ENCODE assay signal across 14 cellular contexts in genomic region chr17:4898351-4898750, GRCh38. TPM values are rescaled to one million over a fixed set of nuclear protein-coding genes. Genes with fewer than 3 reads are reported as not detected.
DNase-seq lines count a peak whose midpoint lies in the region; ATAC-seq and TF ChIP-seq lines count a peak whose summit lies in the region.
"Had no signal": no experiment of that assay in that cellular context is flagged by ENCODE, and none has a peak within 500 bp of the region (broad histone marks: within the 10 kb centered on the region; RNA-seq: fewer than 3 reads in every experiment).

No MANE protein-coding gene starts in this region.

- no peak overlapping the region for H3K27ac ChIP-seq in CD8-positive, alpha-beta T cell (ENCODE audit: low read depth, low read length)
- H3K27ac ChIP-seq in HUES48 (ENCODE audit: low read depth, low read length), result no peak overlapping the region
- no peak overlapping the region for H3K27ac ChIP-seq in neuronal stem cell (replicated peaks; ENCODE audit: low read length)
- H3K27ac ChIP-seq: adrenal gland, gastrocnemius medialis, left ventricle myocardium inferior had no signal

- H3K4me3 ChIP-seq in CD8-positive, alpha-beta T cell (ENCODE audit: low read depth, low read length), result peak overlapping the region; percentile 75
- H3K4me3 ChIP-seq in HUES48 (ENCODE audit: low read depth, low read length) (0 out of 2 replicates have a peak overlapping the region, but pooled peaks have one; percentile 65), neuronal stem cell (ENCODE audit: low read length in 2 of 2) (no peak overlapping the region)

- H3K14ac ChIP-seq in neuronal stem cell (ENCODE audit: low read length), result no peak overlapping the region

- intact Hi-C loops in CD8-positive, alpha-beta T cell (cut with DNase I, micrococcal nuclease), result no loop called here

- H3K27ac Mint-ChIP-seq in CD8-positive, alpha-beta T cell, result no peak overlapping the region

- H3K4me2 ChIP-seq in neuronal stem cell (ENCODE audit: insufficient read depth, low read length, poor library complexity, severe bottlenecking), result no peak overlapping the region

- no peaks in the 10 kb centered on the region for H3K27me3 Mint-ChIP-seq in CD8-positive, alpha-beta T cell (ENCODE audit: low read depth)

- no peak overlapping the region for H2AK5ac ChIP-seq in neuronal stem cell (ENCODE audit: low read depth, low read length)

- H4K91ac ChIP-seq in neuronal stem cell (ENCODE audit: low read depth, low read length, poor library complexity), result no peak overlapping the region

- H3K18ac ChIP-seq in neuronal stem cell (ENCODE audit: low read length), result no peak overlapping the region

- peaks cover 42% of the 10 kb centered on the region for H3K36me3 Mint-ChIP-seq in CD8-positive, alpha-beta T cell

- WGBS in neuronal stem cell (ENCODE audit: extremely low coverage in 2 of 2, insufficient read length in 2 of 2, insufficient replicate concordance in 1 of 2), 2 donors, result no CpG with 5 or more reads among the region's 8 CpGs

- peak overlapping the region; percentile 47 for H2BK120ac ChIP-seq in neuronal stem cell (ENCODE audit: low read depth, low read length)

- no peak overlapping the region for H2BK12ac ChIP-seq in neuronal stem cell (ENCODE audit: low read length)

- no peaks in the 10 kb centered on the region for H3K9me3 ChIP-seq in CD8-positive, alpha-beta T cell (ENCODE audit: low read length)
- H3K9me3 ChIP-seq in HUES48 (ENCODE audit: control insufficient read depth, insufficient read depth, low read length) (no peaks in the 10 kb centered on the region), neuronal stem cell (replicated peaks in 1 of 2; ENCODE audit: control insufficient read depth in 2 of 2, insufficient read depth in 1 of 2, low read depth in 1 of 2, low read length in 2 of 2) (no peaks in the 10 kb centered on the region)
- H3K9me3 ChIP-seq: adrenal gland, gastrocnemius medialis, left ventricle myocardium inferior had no signal

- no peak overlapping the region for H4K8ac ChIP-seq in neuronal stem cell (ENCODE audit: low read depth, low read length)

- peaks cover 19% of the 10 kb centered on the region for H3K36me3 ChIP-seq in CD8-positive, alpha-beta T cell (ENCODE audit: insufficient read depth, low read length)
- H3K36me3 ChIP-seq in HUES48 (ENCODE audit: control insufficient read depth, insufficient read depth, low read length) (peaks cover 39% of the 10 kb centered on the region), neuronal stem cell (replicated peaks in 1 of 2; ENCODE audit: control insufficient read depth in 2 of 2, insufficient read depth in 2 of 2, low read length in 2 of 2) (peaks cover 30 to 62% of the 10 kb centered on the region in 2 donors)

- POLR2A ChIA-PET in CD8-positive, alpha-beta T cell (lab: Charles Lee), result interaction anchor here (1.1 to 3.4 kb wide), 3 partner anchors 41 to 188 kb away, joined by 3 to 24 read pairs (median 8); partner anchors contain the start of genes ARRB2, PFN1 and SLC25A11

- CTCF ChIA-PET in CD8-positive, alpha-beta T cell (lab: Charles Lee), result interaction anchor here (0.6 to 2.7 kb wide), 5 partner anchors 9 to 336 kb away, joined by 3 to 11 read pairs (median 5); partner anchors contain the start of genes ARRB2 and PFN1

- H3K4me3 Mint-ChIP-seq in CD8-positive, alpha-beta T cell, result peak overlapping the region; percentile 94

- no peak for DNase-seq in CD8-positive, alpha-beta T cell
- DNase-seq in ecto neural progenitor cell (ENCODE audit: low spot score), result peak; percentile 45
- DNase-seq in neuronal stem cell (ENCODE audit: low spot score), result no peak
- no peak for DNase-seq in NCI-H345 (lab: John Stamatoyannopoulos, UW)
- no peak for DNase-seq in NOMO-1 (lab: John Stamatoyannopoulos, UW; ENCODE audit: unreplicated experiment in 2 of 2)
- DNase-seq: adrenal gland, gastrocnemius medialis, left ventricle myocardium inferior, NCI-H1694, SIG-M5 had no signal

- peaks cover 32% of the 10 kb centered on the region for H3K4me1 Mint-ChIP-seq in CD8-positive, alpha-beta T cell (ENCODE audit: low read depth)

- no peak for ATAC-seq in CD8-positive, alpha-beta T cell
- no peak for ATAC-seq in GM19452 (IDR thresholded peaks at IDR 0.05; ENCODE audit: unreplicated experiment)
- ATAC-seq: gastrocnemius medialis had no signal

- H3K27me3 ChIP-seq in CD8-positive, alpha-beta T cell (ENCODE audit: insufficient read depth, low read length), result no peaks in the 10 kb centered on the region
- H3K27me3 ChIP-seq in HUES48 (ENCODE audit: control insufficient read depth, insufficient read depth, low read length), result no peaks in the 10 kb centered on the region
- peaks cover 0 to 3% (median 0%) of the 10 kb centered on the region in 3 experiments for H3K27me3 ChIP-seq in neuronal stem cell (ENCODE audit: control insufficient read depth in 3 of 3, insufficient read depth in 3 of 3, low read depth in 1 of 3, low read length in 3 of 3)
- H3K27me3 ChIP-seq: adrenal gland had no signal

- H2AFZ ChIP-seq in neuronal stem cell (ENCODE audit: low read length), result no peak overlapping the region

- H2BK15ac ChIP-seq in neuronal stem cell (ENCODE audit: low read length), result no peak overlapping the region

- H3K4ac ChIP-seq in neuronal stem cell (ENCODE audit: low read length), result no peak overlapping the region

- H3K23ac ChIP-seq in neuronal stem cell (ENCODE audit: low read depth, low read length, poor library complexity), result no peak overlapping the region

- TF ChIP-seq CTCF in CD8-positive, alpha-beta T cell (IDR thresholded peaks at IDR 0.05), result no peak

- no peak overlapping the region for H3K9ac ChIP-seq in HUES48 (ENCODE audit: low read depth, low read length)
- H3K9ac ChIP-seq in neuronal stem cell (ENCODE audit: low read depth, low read length, poor library complexity), result no peak overlapping the region

- H3K79me1 ChIP-seq in neuronal stem cell (ENCODE audit: low read depth, low read length), result peaks cover 4% of the 10 kb centered on the region

- H2BK5ac ChIP-seq in neuronal stem cell (ENCODE audit: low read length), result no peak overlapping the region

- no peaks in the 10 kb centered on the region for H3K9me3 Mint-ChIP-seq in CD8-positive, alpha-beta T cell

- H3K4me1 ChIP-seq in CD8-positive, alpha-beta T cell (ENCODE audit: insufficient read depth, low read length), result peaks cover 44% of the 10 kb centered on the region
- H3K4me1 ChIP-seq in HUES48 (ENCODE audit: control insufficient read depth, insufficient read depth, low read length), result peaks cover 5% of the 10 kb centered on the region
- H3K4me1 ChIP-seq in neuronal stem cell (ENCODE audit: control insufficient read depth in 2 of 2, insufficient read depth in 1 of 2, low read depth in 1 of 2, low read length in 2 of 2), result peaks cover 0 to 1% of the 10 kb centered on the region in 2 donors

RNA-seq across cellular contexts. Expression of gene C17orf107, which starts 1.0 kb away (rescaled TPM):
- total RNA-seq in CD8-positive, alpha-beta T cell, result 10 to 100 TPM; 29.4 to 33.8 TPM
- 0.32 TPM for polyA plus RNA-seq in neuronal stem cell (2013, experiment 1 of 2)
- 0.28 TPM for polyA plus RNA-seq in neuronal stem cell (2013, experiment 2 of 2)

RNA-seq across cellular contexts. Expression of gene CHRNE, which starts 4.5 kb away (rescaled TPM):
- total RNA-seq in CD8-positive, alpha-beta T cell, result 1 to 10 TPM; 5.5 to 6.1 TPM
- polyA plus RNA-seq in neuronal stem cell (2013, experiment 1 of 2), result 0.17 TPM
- 0.12 TPM for polyA plus RNA-seq in neuronal stem cell (2013, experiment 2 of 2)

RNA-seq across cellular contexts. Expression of gene GP1BA, which starts 33.7 kb away (rescaled TPM):
- total RNA-seq in CD8-positive, alpha-beta T cell, result not detected
- polyA plus RNA-seq in neuronal stem cell (2013, experiment 1 of 2), result not detected
- not detected for polyA plus RNA-seq in neuronal stem cell (2013, experiment 2 of 2)
- total RNA-seq: gastrocnemius medialis, renal cortical epithelial cell, temporal lobe had no signal
- polyA plus RNA-seq: adrenal gland had no signal

RNA-seq across cellular contexts. Expression of gene SLC25A11, which starts 41.5 kb away (rescaled TPM):
- 10 to 100 TPM; 15.8 to 16.3 TPM for total RNA-seq in CD8-positive, alpha-beta T cell
- polyA plus RNA-seq in neuronal stem cell (2013, experiment 1 of 2), result 44.7 TPM
- polyA plus RNA-seq in neuronal stem cell (2013, experiment 2 of 2), result 44.0 TPM

RNA-seq across cellular contexts. Expression of gene RNF167, which starts 41.7 kb away (rescaled TPM):
- 10 to 100 TPM; 49.3 to 52.2 TPM for total RNA-seq in CD8-positive, alpha-beta T cell
- polyA plus RNA-seq in neuronal stem cell (2013, experiment 1 of 2), result 110 TPM
- polyA plus RNA-seq in neuronal stem cell (2013, experiment 2 of 2), result 109 TPM

Comparison
In these comparisons a context has a peak if more than half of its experiments do, and no peak if none do; other contexts are left out.
1. H3K4me3 ChIP-seq: peak in CD8-positive, alpha-beta T cell (single experiment) and HUES48 (single experiment); none in neuronal stem cell (0 of 2).